ENCODE assay signal across 8 cellular contexts in genomic region chr2:47782557-47783490, GRCh38. TPM values are rescaled to one million over a fixed set of nuclear protein-coding genes. Genes with fewer than 3 reads are reported as not detected.
DNase-seq lines count a peak whose midpoint lies in the region; ATAC-seq, FAIRE-seq and TF ChIP-seq lines count a peak whose summit lies in the region.

TSS of gene MSH6 (plus strand) at chr2:47783145. CDS start at chr2:47783234, 89 bp downstream.

- H3K36me3 ChIP-seq in left ventricle myocardium inferior: no peaks in the 10 kb centered on the region

- peak; percentile 91 for FAIRE-seq in urothelium cell line (lab: Jason Lieb, UNC)

- peak within 1 kb of the TSS; percentile 99 for H3K4me3 ChIP-seq in left ventricle myocardium inferior

- peak; percentile 23 for TF ChIP-seq CTCF in left ventricle myocardium inferior (IDR thresholded peaks at IDR 0.05; ENCODE audit: borderline replicate concordance)

- H3K27ac Mint-ChIP-seq in T-helper 1 cell treated with Interleukin-12 subunit alpha and Interleukin-12 subunit beta and Interleukin-4 antibody, amounts not matched to agents 30 μg/mL and 1 μg/mL, for 36 hours: peak within 1 kb of the TSS; percentile 83

- H3K4me1 ChIP-seq in left ventricle myocardium inferior: peaks cover 30% of the 10 kb centered on the region

- no peaks in the 10 kb centered on the region for H3K27me3 ChIP-seq in left ventricle myocardium inferior (ENCODE audit: low read depth)

- H3K36me3 Mint-ChIP-seq in T-helper 1 cell treated with Interleukin-12 subunit alpha and Interleukin-12 subunit beta and Interleukin-4 antibody, amounts not matched to agents 30 μg/mL and 1 μg/mL, for 36 hours (ENCODE audit: low read depth): peaks cover 5% of the 10 kb centered on the region

- DNase-seq in NCI-H146 treated with DMSO at 0.1 percent for 48 hours (lab: John Stamatoyannopoulos, UW; ENCODE audit: unreplicated experiment): peak; percentile 74
- peak; percentile 33 to 94 (median 84) for DNase-seq in amygdala (lab: John Stamatoyannopoulos, UW)
- DNase-seq in left ventricle myocardium inferior: peak; percentile 89
- DNase-seq in pulmonary artery endothelial cell (ENCODE audit: low read depth, low spot score): peak; percentile 57
- peak; percentile 99 for DNase-seq in urothelium cell line (ENCODE audit: low spot score)

- H3K4me1 Mint-ChIP-seq in T-helper 1 cell treated with Interleukin-12 subunit alpha and Interleukin-12 subunit beta and Interleukin-4 antibody, amounts not matched to agents 30 μg/mL and 1 μg/mL, for 36 hours (ENCODE audit: low read depth): peaks cover 7% of the 10 kb centered on the region

- intact Hi-C loops in left ventricle myocardium inferior (cut with micrococcal nuclease): no loop called here

- H3K9me3 ChIP-seq in left ventricle myocardium inferior (replicated peaks): no peaks in the 10 kb centered on the region

- H3K4me3 Mint-ChIP-seq in T-helper 1 cell treated with Interleukin-12 subunit alpha and Interleukin-12 subunit beta and Interleukin-4 antibody, amounts not matched to agents 30 μg/mL and 1 μg/mL, for 36 hours: peak within 1 kb of the TSS; percentile 92

- ATAC-seq in GM18498 (IDR thresholded peaks at IDR 0.05; ENCODE audit: unreplicated experiment) (peak; percentile 89), HG02884 (IDR thresholded peaks at IDR 0.05; ENCODE audit: unreplicated experiment) (peak; percentile 78)

- peak within 1 kb of the TSS; percentile 88 for H3K27ac ChIP-seq in left ventricle myocardium inferior (replicated peaks)

- H3K9me3 Mint-ChIP-seq in T-helper 1 cell treated with Interleukin-12 subunit alpha and Interleukin-12 subunit beta and Interleukin-4 antibody, amounts not matched to agents 30 μg/mL and 1 μg/mL, for 36 hours: no peaks in the 10 kb centered on the region

- H3K27me3 Mint-ChIP-seq in T-helper 1 cell treated with Interleukin-12 subunit alpha and Interleukin-12 subunit beta and Interleukin-4 antibody, amounts not matched to agents 30 μg/mL and 1 μg/mL, for 36 hours (ENCODE audit: low read depth): no peaks in the 10 kb centered on the region

RNA-seq across cellular contexts. Expression of gene MSH6, which starts in this region (rescaled TPM):
- total RNA-seq in left ventricle myocardium inferior (21.5 TPM), pulmonary artery endothelial cell (47.2 and 60.5 TPM in 2 replicates)

Comparison
In these comparisons a context has a peak if more than half of its experiments do, and no peak if none do; other contexts are left out.
1. Peak in every context shown above with its lines: DNase-seq, ATAC-seq, H3K4me3 ChIP-seq and H3K27ac ChIP-seq.